ENCODE assay signal across 10 cellular contexts in genomic region chr1:37509181-37509580, GRCh38. TPM values are rescaled to one million over a fixed set of nuclear protein-coding genes. Genes with fewer than 3 reads are reported as not detected.
DNase-seq lines count a peak whose midpoint lies in the region; ATAC-seq, FAIRE-seq and TF ChIP-seq lines count a peak whose summit lies in the region.
"Had no signal": no experiment of that assay in that cellular context is flagged by ENCODE, and none has a peak within 500 bp of the region (broad histone marks: within the 10 kb centered on the region; RNA-seq: fewer than 3 reads in every experiment).

No MANE protein-coding gene starts in this region.

- no peaks in the 10 kb centered on the region for H4K20me1 ChIP-seq in OCI-LY1 (ENCODE audit: insufficient read depth, low read length)

- no peak for ATAC-seq in sciatic nerve
- ATAC-seq in psoas muscle: no peak
- ATAC-seq in GM21576 (IDR thresholded peaks at IDR 0.05; ENCODE audit: unreplicated experiment): no peak

- H3K27me3 ChIP-seq in AG04450 (ENCODE audit: control insufficient read depth, insufficient read depth, low read length): no peaks in the 10 kb centered on the region
- H3K27me3 ChIP-seq in OCI-LY1 (ENCODE audit: insufficient read depth, low read length): no peaks in the 10 kb centered on the region
- H3K27me3 ChIP-seq in endodermal cell (ENCODE audit: control insufficient read depth, insufficient read depth, low read length, poor library complexity, severe bottlenecking): no peaks in the 10 kb centered on the region
- H3K27me3 ChIP-seq in psoas muscle (ENCODE audit: insufficient read depth in 3 of 3, low read length in 2 of 3): no peaks in the 10 kb centered on the region

- WGBS in endodermal cell (ENCODE audit: insufficient coverage in 1 of 2, insufficient read length in 1 of 2), 2 experiments: 81 to 88% methylated on average over 4 of the region's 4 CpGs
- 81 to 88% (median 83%) methylated on average over 4 of the region's 4 CpGs for WGBS in psoas muscle, 3 donors

- no peak overlapping the region for H3K27ac Mint-ChIP-seq in endodermal cell

- H3K4me3 ChIP-seq in AG04450 (ENCODE audit: low read depth, low read length) (no peak overlapping the region), GM12864 (ENCODE audit: low read depth, low read length) (no peak overlapping the region), OCI-LY1 (ENCODE audit: low read depth, low read length, poor library complexity, severe bottlenecking) (no peak overlapping the region), endodermal cell (ENCODE audit: low read length) (no peak overlapping the region), psoas muscle (no peak overlapping the region)

- H3K27ac ChIP-seq in AG04450 (ENCODE audit: low read depth, low read length): no peak overlapping the region
- no peak overlapping the region for H3K27ac ChIP-seq in OCI-LY1 (ENCODE audit: low read depth, low read length, poor library complexity, severe bottlenecking)
- H3K27ac ChIP-seq in endodermal cell (ENCODE audit: low read depth, low read length): no peak overlapping the region
- no peak overlapping the region for H3K27ac ChIP-seq in psoas muscle

- peaks cover 7% of the 10 kb centered on the region for H3K4me1 Mint-ChIP-seq in endodermal cell

- H3K9ac ChIP-seq in OCI-LY1 (ENCODE audit: low read length) (no peak overlapping the region), endodermal cell (ENCODE audit: extremely low read depth, low read length, poor library complexity, severe bottlenecking) (no peak overlapping the region)

- CTCF ChIA-PET in AG04450 (lab: Charles Lee): interaction anchor here (0.6 to 2.1 kb wide), 6 partner anchors 9 to 173 kb away, joined by 3 to 15 read pairs (median 3); no protein-coding TSS in a partner anchor

- H3F3A ChIP-seq in OCI-LY1 (ENCODE audit: insufficient read depth, low read length): no peaks in the 10 kb centered on the region

- H3K79me2 ChIP-seq in OCI-LY1 (ENCODE audit: insufficient read depth, low read length): 0 out of 2 replicates have a peak, but pooled peaks cover 4% of the 10 kb centered on the region

- H3K9me3 ChIP-seq in AG04450 (ENCODE audit: control insufficient read depth, insufficient read depth, low read length) (no peaks in the 10 kb centered on the region), OCI-LY1 (ENCODE audit: low read length) (no peaks in the 10 kb centered on the region), endodermal cell (ENCODE audit: control insufficient read depth, low read length) (no peaks in the 10 kb centered on the region), psoas muscle (no peaks in the 10 kb centered on the region)

- H3K4me1 ChIP-seq in OCI-LY1 (ENCODE audit: insufficient read depth, low read length, severe bottlenecking) (peaks cover 15% of the 10 kb centered on the region), endodermal cell (ENCODE audit: control insufficient read depth, insufficient read depth, low read length) (peaks cover 3% of the 10 kb centered on the region), psoas muscle (peaks cover 7% of the 10 kb centered on the region)

- intact Hi-C loops in sciatic nerve (cut with DNase I): no loop called here
- intact Hi-C loops in psoas muscle (cut with DNase I): no loop called here

- no peaks in the 10 kb centered on the region for H3K9me3 Mint-ChIP-seq in endodermal cell

- TF ChIP-seq CTCF in AG04450 (IDR thresholded peaks at IDR 0.05; ENCODE audit: low read depth, low read length) (peak; percentile 37), GM12864 (IDR thresholded peaks at IDR 0.05; ENCODE audit: low read depth, low read length, missing control alignments) (peak; percentile 43), OCI-LY1 (IDR thresholded peaks at IDR 0.05; ENCODE audit: low read length) (peak; percentile 25; the same call in 1 of the 2 replicates), endodermal cell (conservative IDR thresholded peaks at IDR 0.05) (peak; percentile 62), psoas muscle (IDR thresholded peaks at IDR 0.05) (no peak)

- no peak overlapping the region for H3K4me2 ChIP-seq in OCI-LY1 (ENCODE audit: low read length)

- no peak overlapping the region for H3K4me3 Mint-ChIP-seq in endodermal cell

- H3K36me3 Mint-ChIP-seq in endodermal cell (ENCODE audit: low read depth): peaks cover 48% of the 10 kb centered on the region

- DNase-seq in AG04450 (ENCODE audit: low read depth, low spot score) (no peak), GM12864 (ENCODE audit: low read depth) (no peak), endodermal cell (no peak), sciatic nerve (ENCODE audit: low spot score) (no peak), psoas muscle (no peak), HTR-8/SVneo (ENCODE audit: insufficient read length, low spot score) (no peak)

- H3K9me2 ChIP-seq in OCI-LY1 (ENCODE audit: low read depth, low read length): no peaks in the 10 kb centered on the region

- POLR2A ChIA-PET in AG04450 (lab: Yijun Ruan, JAX): no interaction called here

- H3K27me3 Mint-ChIP-seq in endodermal cell (ENCODE audit: insufficient read depth): no peaks in the 10 kb centered on the region

- FAIRE-seq in HTR-8/SVneo (lab: Jason Lieb, UNC): no peak
- FAIRE-seq: islet of Langerhans had no signal

- H2AFZ ChIP-seq in OCI-LY1 (ENCODE audit: low read length): no peak overlapping the region

- peaks cover 45% of the 10 kb centered on the region for H3K36me3 ChIP-seq in OCI-LY1 (ENCODE audit: insufficient read depth, low read length)
- peaks cover 56% of the 10 kb centered on the region for H3K36me3 ChIP-seq in endodermal cell (ENCODE audit: control insufficient read depth, insufficient read depth, low read length)
- H3K36me3 ChIP-seq in psoas muscle (ENCODE audit: insufficient read depth in 1 of 2, low read depth in 1 of 2): peaks cover 4 to 86% of the 10 kb centered on the region in 2 donors

RNA-seq across cellular contexts. Expression of gene MEAF6, which starts 5.4 kb away (rescaled TPM):
- polyA plus RNA-seq in AG04450 (2011; rRNA removed): 59.6 and 69.6 TPM in 2 replicates
- 18.2 and 24.1 TPM in 2 replicates for polyA minus RNA-seq in AG04450 (2011; rRNA and poly(A)+ RNA removed)
- 10 to 100 TPM; 50.4 to 51.7 TPM for total RNA-seq in endodermal cell
- polyA plus RNA-seq in endodermal cell (2013, experiment 1 of 2): 79.9 TPM
- 75.2 TPM for polyA plus RNA-seq in endodermal cell (2013, experiment 2 of 2)
- total RNA-seq in sciatic nerve: 52.7 TPM
- 10 to 100 TPM; 27.2 to 35.5 (median 33.0) TPM for total RNA-seq in psoas muscle
- 100 to 1,000 TPM in 1 of 3 donors, 10 to 100 TPM in 2; 33.8 to 109 (median 43.1) TPM for polyA plus RNA-seq in psoas muscle

RNA-seq across cellular contexts. Expression of gene ZC3H12A, which starts 34.8 kb away (rescaled TPM):
- polyA plus RNA-seq in AG04450 (2011; rRNA removed): 4.3 and 6.4 TPM in 2 replicates
- polyA minus RNA-seq in AG04450 (2011; rRNA and poly(A)+ RNA removed): 7.2 and 13.7 TPM in 2 replicates
- 1 to 10 TPM; 5.5 to 5.8 TPM for total RNA-seq in endodermal cell
- 3.2 TPM for polyA plus RNA-seq in endodermal cell (2013, experiment 1 of 2)
- polyA plus RNA-seq in endodermal cell (2013, experiment 2 of 2): 2.4 TPM
- 5.8 TPM for total RNA-seq in sciatic nerve
- 10 to 100 TPM in 3 of 4 donors, 1 to 10 TPM in 1; 1.9 to 30.2 (median 15.6) TPM for total RNA-seq in psoas muscle
- polyA plus RNA-seq in psoas muscle: 10 to 100 TPM in 1 of 3 donors, 1 to 10 TPM in 2; 3.2 to 23.3 (median 3.7) TPM

RNA-seq across cellular contexts. Expression of gene SNIP1, which starts 44.9 kb away (rescaled TPM):
- 7.8 and 8.9 TPM in 2 replicates for polyA plus RNA-seq in AG04450 (2011; rRNA removed)
- 10.7 and 13.6 TPM in 2 replicates for polyA minus RNA-seq in AG04450 (2011; rRNA and poly(A)+ RNA removed)
- 10 to 100 TPM; 20.2 TPM for total RNA-seq in endodermal cell
- 9.9 TPM for polyA plus RNA-seq in endodermal cell (2013, experiment 1 of 2)
- 10.1 TPM for polyA plus RNA-seq in endodermal cell (2013, experiment 2 of 2)
- 17.3 TPM for total RNA-seq in sciatic nerve
- total RNA-seq in psoas muscle: 10 to 100 TPM in 1 of 4 donors, 1 to 10 TPM in 3; 8.1 to 11.9 (median 9.3) TPM
- polyA plus RNA-seq in psoas muscle: 1 to 10 TPM; 4.1 to 8.0 (median 7.4) TPM

RNA-seq across cellular contexts. Expression of gene DNALI1, which starts 47.6 kb away (rescaled TPM):
- polyA plus RNA-seq in AG04450 (2011; rRNA removed) (13.1 and 14.2 TPM in 2 replicates), psoas muscle (1 to 10 TPM in 2 of 3 donors, under 1 TPM in 1; 0.82 to 2.1 (median 1.1) TPM)
- polyA minus RNA-seq in AG04450 (2011; rRNA and poly(A)+ RNA removed): 9.9 and 11.3 TPM in 2 replicates
- total RNA-seq in endodermal cell (10 to 100 TPM; 31.5 to 39.5 TPM), sciatic nerve (11.5 TPM), psoas muscle (1 to 10 TPM; 1.2 to 2.0 (median 1.3) TPM)
- 21.8 TPM for polyA plus RNA-seq in endodermal cell (2013, experiment 1 of 2)
- polyA plus RNA-seq in endodermal cell (2013, experiment 2 of 2): 16.5 TPM
- total RNA-seq: T-helper 1 cell treated with Interleukin-12 subunit alpha and Interleukin-12 subunit beta and Interleukin-4 antibody, amounts not matched to agents 30 ng/mL and 1 ng/mL, for 36 hours had no signal
